Comparison of ENCODE assay signal across 31 cellular contexts in the genomic region with DNA sequence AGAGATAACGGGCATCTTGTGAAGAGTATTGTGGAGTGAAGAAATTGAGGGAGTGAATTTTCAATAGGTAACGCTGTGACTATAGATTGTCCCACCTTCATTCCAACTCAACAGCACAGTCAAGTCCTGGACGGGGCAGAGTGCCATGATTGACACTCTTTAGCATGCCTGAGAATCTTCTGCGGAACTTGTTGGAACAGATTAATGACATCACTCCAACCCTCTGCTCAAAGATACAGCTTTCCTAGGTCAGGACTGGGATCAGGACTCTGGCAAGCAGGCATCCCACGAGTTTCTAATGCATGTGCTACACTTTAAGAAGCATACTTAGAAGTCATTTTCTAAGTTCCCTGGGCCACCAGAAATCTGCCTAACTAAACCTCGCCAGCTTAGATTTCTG.
"Had no signal": no experiment of that assay in that cellular context is flagged by ENCODE, and none has a peak within 500 bp of the region (broad histone marks: within the 10 kb centered on the region; RNA-seq: fewer than 3 reads in every experiment).

No MANE protein-coding gene starts in this region.

- H3K4me3 Mint-ChIP-seq: activated B cell treated with CpG ODN at 0.5 μM for 24 hours; activated CD8-positive, alpha-beta T cell treated with anti-CD3 and anti-CD28 coated beads for 36 hours; activated naive CD8-positive, alpha-beta T cell; activated T-cell treated with anti-CD3 and anti-CD28 coated beads, Interleukin-2, amount 50 U/mL, for 4 hours; activated T-helper 17 cell treated with anti-CD3 and anti-CD28 coated beads, Interleukin-2, amount 50 U/mL, for 72 hours; dendritic cell treated with granulocyte-macrophage colony-stimulating factor and Interleukin-4, amounts not matched to agents 40 ng/mL and 50 ng/mL, for 4 days; endodermal cell had no signal

- H3K4me1 Mint-ChIP-seq: activated B cell treated with CpG ODN at 0.5 μM for 24 hours; activated T-helper 17 cell treated with anti-CD3 and anti-CD28 coated beads, Interleukin-2, amount 50 U/mL, for 72 hours had no signal

- H3K27ac ChIP-seq: body of pancreas, cardiac muscle cell, coronary artery, dorsolateral prefrontal cortex, esophagus muscularis mucosa, gastroesophageal sphincter, heart right ventricle, VCaP had no signal

- H3K27ac Mint-ChIP-seq: activated B cell treated with CpG ODN at 0.5 μM for 24 hours; activated CD8-positive, alpha-beta T cell treated with anti-CD3 and anti-CD28 coated beads for 36 hours; activated naive CD8-positive, alpha-beta T cell; activated T-helper 17 cell treated with anti-CD3 and anti-CD28 coated beads, Interleukin-2, amount 50 U/mL, for 72 hours; dendritic cell treated with granulocyte-macrophage colony-stimulating factor and Interleukin-4, amounts not matched to agents 40 ng/mL and 50 ng/mL, for 4 days; endodermal cell had no signal

- H3K27me3 Mint-ChIP-seq: activated B cell treated with CpG ODN at 0.5 μM for 24 hours; activated CD8-positive, alpha-beta T cell treated with anti-CD3 and anti-CD28 coated beads for 36 hours; activated naive CD8-positive, alpha-beta T cell had no signal

- H3K36me3 Mint-ChIP-seq: activated naive CD8-positive, alpha-beta T cell had no signal

- H3K27me3 ChIP-seq: body of pancreas, cardiac muscle cell, dorsolateral prefrontal cortex, esophagus muscularis mucosa, gastroesophageal sphincter, heart right ventricle had no signal

- H3K4me1 ChIP-seq: esophagus muscularis mucosa, gastroesophageal sphincter had no signal

- DNase-seq: activated B cell treated with CpG ODN at 0.5 μM for 24 hours; activated CD4-positive, alpha-beta T cell treated with anti-CD3 and anti-CD28 coated beads for 48 hours; activated CD4-positive, alpha-beta T cell treated with anti-CD3 and anti-CD28 coated beads, Interleukin-2, amount 50 U/mL, for 1 hour; activated CD4-positive, alpha-beta T cell treated with anti-CD3 and anti-CD28 coated beads, Interleukin-2, amount 50 U/mL, for 48 hours; activated CD8-positive, alpha-beta memory T cell treated with anti-CD3 and anti-CD28 coated beads for 24 hours; activated CD8-positive, alpha-beta T cell treated with anti-CD3 and anti-CD28 coated beads for 36 hours; activated effector memory CD4-positive, alpha-beta T cell treated with Interleukin-2 at 50 U/mL for 16 hours; activated gamma-delta T cell treated with Interleukin-2 at 50 U/mL for 16 hours; activated naive CD4-positive, alpha-beta T cell treated with anti-CD3 and anti-CD28 coated beads, Interleukin-2, amount 50 U/mL, for 16 hours; activated naive CD4-positive, alpha-beta T cell treated with Interleukin-2 at 50 U/mL for 16 hours; activated T-cell treated with anti-CD3 and anti-CD28 coated beads, Interleukin-2, amount 50 U/mL, for 4 hours; amniotic stem cell; anterior cingulate cortex; body of pancreas; central memory CD4-positive, alpha-beta T cell; dorsolateral prefrontal cortex; effector memory CD4-positive, alpha-beta T cell; endodermal cell; erythroblast; foreskin melanocyte; heart right ventricle; T-helper 2 cell had no signal

- H3K9me3 Mint-ChIP-seq: activated B cell treated with CpG ODN at 0.5 μM for 24 hours; activated CD8-positive, alpha-beta T cell treated with anti-CD3 and anti-CD28 coated beads for 36 hours; activated T-cell treated with anti-CD3 and anti-CD28 coated beads, Interleukin-2, amount 50 U/mL, for 4 hours; activated T-helper 17 cell treated with anti-CD3 and anti-CD28 coated beads, Interleukin-2, amount 50 U/mL, for 72 hours; dendritic cell treated with granulocyte-macrophage colony-stimulating factor and Interleukin-4, amounts not matched to agents 40 ng/mL and 50 ng/mL, for 4 days; endodermal cell had no signal

- ATAC-seq: activated CD4-positive, CD25-positive, alpha-beta regulatory T cell treated with anti-CD3 and anti-CD28 coated beads, Interleukin-2, amount 50 U/mL, for 24 hours; activated CD8-positive, alpha-beta T cell treated with anti-CD3 and anti-CD28 coated beads for 36 hours; activated T-cell treated with anti-CD3 and anti-CD28 coated beads, Interleukin-2, amount 50 U/mL, for 4 hours; activated T-helper 17 cell treated with anti-CD3 and anti-CD28 coated beads, Interleukin-2, amount 50 U/mL, for 72 hours; body of pancreas; gastroesophageal sphincter; heart right ventricle had no signal
